10 cellular contexts compared by ENCODE assay signal in the genomic region with DNA sequence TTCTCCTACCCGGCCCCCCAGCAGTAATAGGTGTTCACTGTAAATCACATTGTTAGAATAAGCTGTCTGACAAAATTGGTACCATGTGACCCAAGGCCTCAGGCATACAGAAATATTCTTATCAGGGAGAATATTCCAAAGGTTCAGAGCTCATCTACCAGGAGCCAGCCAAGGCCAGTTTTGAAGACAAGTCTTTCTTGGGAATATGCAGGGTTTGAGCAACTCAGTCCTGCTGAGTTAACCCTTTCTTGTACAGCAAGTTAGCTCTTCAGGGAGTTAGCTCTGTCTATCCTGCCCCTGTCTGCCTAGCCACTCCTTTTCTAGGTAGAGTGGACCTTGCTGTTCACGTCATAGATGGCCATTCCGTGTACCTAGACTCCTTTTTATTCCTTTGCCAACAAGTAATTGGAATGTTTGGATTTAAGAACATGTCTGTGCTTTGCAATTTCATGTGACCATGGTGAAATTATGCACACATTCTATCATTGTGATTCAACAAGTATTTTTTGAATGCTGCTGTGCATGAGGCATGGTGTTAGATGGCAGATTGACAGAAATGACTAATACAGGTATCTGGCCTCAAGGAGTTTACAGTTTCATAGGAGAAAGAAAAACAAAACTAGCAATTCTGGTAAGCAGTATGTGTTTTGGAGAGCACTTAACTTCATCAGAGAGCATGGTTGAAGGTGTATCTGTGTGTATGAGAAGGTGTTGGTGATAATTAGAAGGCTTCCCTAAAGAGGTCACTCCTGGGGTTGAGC. TPM values are rescaled to one million over a fixed set of nuclear protein-coding genes. Genes with fewer than 3 reads are reported as not detected.
DNase-seq lines count a peak whose midpoint lies in the region; ATAC-seq and TF ChIP-seq lines count a peak whose summit lies in the region.
"Had no signal": no experiment of that assay in that cellular context is flagged by ENCODE, and none has a peak within 500 bp of the region (broad histone marks: within the 10 kb centered on the region; RNA-seq: fewer than 3 reads in every experiment).

No MANE protein-coding gene starts in this region.

- ATAC-seq in GM18909 (IDR thresholded peaks at IDR 0.05; ENCODE audit: poor library complexity, unreplicated experiment) (peak; percentile 38), PC-3 (no peak)

- CTCF ChIA-PET in PC-3 (lab: Charles Lee) = no interaction called here

- H3K4me3 ChIP-seq in AG10803 (ENCODE audit: low read length) (no peak overlapping the region), PC-3 (ENCODE audit: low read length) (no peak overlapping the region), esophagus squamous epithelium (no peak overlapping the region), transverse colon (no peak overlapping the region)
- no peak overlapping the region for H3K4me3 ChIP-seq in effector memory CD4-positive, alpha-beta T cell (ENCODE audit: insufficient read depth, low read depth, low read length, poor library complexity, severe bottlenecking)

- H3K9me3 ChIP-seq in PC-3 (ENCODE audit: low read length) (no peaks in the 10 kb centered on the region), esophagus squamous epithelium (no peaks in the 10 kb centered on the region), transverse colon (no peaks in the 10 kb centered on the region)
- H3K9me3 ChIP-seq in effector memory CD4-positive, alpha-beta T cell (ENCODE audit: control insufficient read depth, low read length) = no peaks in the 10 kb centered on the region
- H3K9me3 ChIP-seq: Caco-2 had no signal

- no TSS peak for BruUV-seq in PC-3 (replicated peaks; lab: Mats Ljungman, UMichigan)

- intact Hi-C loops in PC-3 (cut with micrococcal nuclease) (loop anchor here (2.0 kb wide), 1 partner anchor 77 kb away; no protein-coding TSS in a partner anchor), esophagus squamous epithelium (cut with DNase I) (no loop called here), transverse colon (cut with DNase I; ENCODE audit: low total_unique reads) (no loop called here)

- H3K9ac ChIP-seq in PC-3 (ENCODE audit: low read length) = no peak overlapping the region

- H3K4me2 ChIP-seq in PC-3 (ENCODE audit: low read length) = no peak overlapping the region

- peaks cover 6% of the 10 kb centered on the region for H3F3A ChIP-seq in PC-3 (ENCODE audit: low read length, unreplicated experiment)

- no peak for TF ChIP-seq EP300 in transverse colon (IDR thresholded peaks at IDR 0.05; ENCODE audit: low read depth)

- H4K20me1 ChIP-seq in PC-3 (ENCODE audit: low read length) = peaks cover 4% of the 10 kb centered on the region; the same call in 1 of the 2 replicates

- 43 to 60% methylated on average over 3 of the region's 3 CpGs for WGBS in esophagus squamous epithelium, 2 donors
- 90 to 100% methylated on average over 2 to 3 of the region's 3 CpGs for WGBS in transverse colon (ENCODE audit: low coverage in 1 of 2), 2 donors

- DNase-seq in AG10803 (ENCODE audit: low read depth) = peak; percentile 85
- DNase-seq in PC-3 = peak; percentile 71
- DNase-seq in esophagus squamous epithelium (lab: John Stamatoyannopoulos, UW) = no peak
- no peak for DNase-seq in transverse colon
- no peak for DNase-seq in NCI-H2081 (lab: John Stamatoyannopoulos, UW)
- DNase-seq in effector memory CD4-positive, alpha-beta T cell = no peak
- no peak for DNase-seq in cortex of kidney (lab: John Stamatoyannopoulos, UW)
- DNase-seq: Caco-2, NCI-H446 had no signal

- H3K36me3 ChIP-seq in PC-3 (ENCODE audit: low read depth, low read length) (no peaks in the 10 kb centered on the region), esophagus squamous epithelium (peaks cover 0 to 11% (median 0%) of the 10 kb centered on the region in 3 donors), transverse colon (no peaks in the 10 kb centered on the region)
- peaks cover 4% of the 10 kb centered on the region for H3K36me3 ChIP-seq in effector memory CD4-positive, alpha-beta T cell (ENCODE audit: control insufficient read depth, insufficient read depth, low read length)

- 0 out of 2 replicates have a peak, but pooled peaks cover 21% of the 10 kb centered on the region for H3K79me2 ChIP-seq in PC-3 (ENCODE audit: low read length)

- H3K27me3 ChIP-seq in PC-3 (ENCODE audit: low read length) (no peaks in the 10 kb centered on the region), esophagus squamous epithelium (no peaks in the 10 kb centered on the region), transverse colon (no peaks in the 10 kb centered on the region)
- no peaks in the 10 kb centered on the region for H3K27me3 ChIP-seq in effector memory CD4-positive, alpha-beta T cell (replicated peaks; ENCODE audit: control insufficient read depth, insufficient read depth, low read length, poor library complexity, severe bottlenecking)

- peaks cover 27% of the 10 kb centered on the region for H3K4me1 ChIP-seq in PC-3 (ENCODE audit: insufficient read depth, low read length)
- peaks cover 11 to 36% (median 19%) of the 10 kb centered on the region in 3 donors for H3K4me1 ChIP-seq in esophagus squamous epithelium
- peaks cover 0 to 18% (median 6%) of the 10 kb centered on the region in 4 donors for H3K4me1 ChIP-seq in transverse colon
- H3K4me1 ChIP-seq in effector memory CD4-positive, alpha-beta T cell (ENCODE audit: control insufficient read depth, insufficient read depth, low read length, poor library complexity, severe bottlenecking) = peaks cover 13% of the 10 kb centered on the region

- in situ Hi-C loops in transverse colon (cut with MboI; ENCODE audit: low pct_ligation_motif_present in 1 of 4, low pct_unique_long_range_greater_than_20kb in 1 of 4, low sequenced_read_pairs in 3 of 4) = loop anchor here in 2 of 4 donors (25.0 kb wide), 1 partner anchor 265 kb away; no protein-coding TSS in a partner anchor

- no peaks in the 10 kb centered on the region for H3K9me2 ChIP-seq in PC-3 (replicated peaks; ENCODE audit: low read length)

- TF ChIP-seq POLR2A in esophagus squamous epithelium (IDR thresholded peaks at IDR 0.05) (no peak), transverse colon (IDR thresholded peaks at IDR 0.05) (no peak)

- no peak overlapping the region for H2AFZ ChIP-seq in PC-3 (ENCODE audit: low read length)

- POLR2A ChIA-PET in PC-3 (lab: Charles Lee; ENCODE audit: unreplicated experiment) = no interaction called here

- TF ChIP-seq CTCF in AG10803 (conservative IDR thresholded peaks at IDR 0.05; ENCODE audit: low read length) (no peak), PC-3 (conservative IDR thresholded peaks at IDR 0.05; ENCODE audit: low read depth, low read length) (no peak), esophagus squamous epithelium (IDR thresholded peaks at IDR 0.05) (no peak), transverse colon (IDR thresholded peaks at IDR 0.05) (no peak)

- H3K27ac ChIP-seq in PC-3 (ENCODE audit: low read length) = peak overlapping the region; percentile 81
- peak overlapping the region in 3 of 4 donors; percentile 32 to 71 (median 68) for H3K27ac ChIP-seq in esophagus squamous epithelium
- H3K27ac ChIP-seq in transverse colon = no peak overlapping the region
- no peak overlapping the region for H3K27ac ChIP-seq in effector memory CD4-positive, alpha-beta T cell (ENCODE audit: insufficient read depth, low read length, poor library complexity, severe bottlenecking)

RNA-seq across cellular contexts. Expression of gene TGFBR1, which starts 22.6 kb away (rescaled TPM):
- 9.5 and 13.2 TPM in 2 replicates for total RNA-seq in PC-3 (2014; rRNA removed)
- 10 to 100 TPM; 20.2 to 34.3 (median 25.6) TPM for total RNA-seq in esophagus squamous epithelium
- 10 to 100 TPM; 17.6 to 24.1 (median 22.8) TPM for total RNA-seq in transverse colon

Comparison
In these comparisons a context has a peak if more than half of its experiments do, and no peak if none do; other contexts are left out.
1. DNase-seq: peak in AG10803 (single experiment) and PC-3 (single experiment); none in esophagus squamous epithelium (single experiment), transverse colon (single experiment), NCI-H2081 (0 of 2), effector memory CD4-positive, alpha-beta T cell (0 of 3) and cortex of kidney (single experiment).
2. H3K27ac ChIP-seq: peak in PC-3 (single experiment) and esophagus squamous epithelium (3 of 4); none in transverse colon (0 of 4) and effector memory CD4-positive, alpha-beta T cell (single experiment).